In the genomic region with DNA sequence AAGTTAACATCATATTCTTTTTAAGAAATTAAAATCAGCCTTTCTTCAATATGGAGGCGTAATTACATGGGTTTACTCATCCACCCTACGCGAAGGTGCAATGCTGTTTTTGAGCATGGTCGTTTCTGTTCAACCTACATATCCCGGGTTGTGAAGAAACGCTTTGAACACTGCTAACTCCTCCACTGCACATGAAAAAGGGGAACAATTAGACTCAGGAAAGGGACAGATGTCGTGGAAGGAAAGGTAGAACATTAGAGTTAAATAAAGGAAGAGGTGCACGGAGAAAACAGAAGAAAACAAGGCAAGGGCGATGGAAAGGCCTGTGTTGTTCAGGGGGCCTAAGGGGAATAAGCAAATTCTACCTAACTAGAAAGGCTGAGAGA, we compare ENCODE assay signal across 9 cellular contexts. TPM values are rescaled to one million over a fixed set of nuclear protein-coding genes. Genes with fewer than 3 reads are reported as not detected.
DNase-seq lines count a peak whose midpoint lies in the region; ATAC-seq lines count a peak whose summit lies in the region.
"Had no signal": no experiment of that assay in that cellular context is flagged by ENCODE, and none has a peak within 500 bp of the region (broad histone marks: within the 10 kb centered on the region; RNA-seq: fewer than 3 reads in every experiment).

No MANE protein-coding gene starts in this region.

- peaks cover 2 to 9% of the 10 kb centered on the region in 2 experiments for H3K9me3 ChIP-seq in CD4-positive, CD25-positive, alpha-beta regulatory T cell (ENCODE audit: control insufficient read depth in 2 of 2, low read length in 2 of 2)
- H3K9me3 ChIP-seq in ES-I3 (ENCODE audit: control insufficient read depth, insufficient read depth, low read length): no peaks in the 10 kb centered on the region

- H3K27me3 ChIP-seq in CD4-positive, CD25-positive, alpha-beta regulatory T cell (ENCODE audit: control insufficient read depth, insufficient read depth, low read length): peaks cover 51% of the 10 kb centered on the region

- H3K9me3 Mint-ChIP-seq in CD4-positive, CD25-positive, alpha-beta regulatory T cell: peaks cover 0 to 10% (median 5%) of the 10 kb centered on the region in 7 donors
- peaks cover 4% of the 10 kb centered on the region for H3K9me3 Mint-ChIP-seq in activated T-helper 2 cell treated with anti-CD3 and anti-CD28 coated beads, Interferon-gamma antibody, Interleukin-2, Interleukin-4, amounts not matched to agents 10 μg/mL and 5 μg/mL and 100 μg/mL, durations not matched to agents 14 hours and 24 hours and 36 hours
- H3K9me3 Mint-ChIP-seq in immature natural killer cell: peaks cover 3 to 13% (median 5%) of the 10 kb centered on the region in 6 donors

- H3K27me3 Mint-ChIP-seq in CD4-positive, CD25-positive, alpha-beta regulatory T cell: peaks cover 69% of the 10 kb centered on the region
- H3K27me3 Mint-ChIP-seq in activated T-helper 2 cell treated with anti-CD3 and anti-CD28 coated beads, Interferon-gamma antibody, Interleukin-2, Interleukin-4, amounts not matched to agents 10 μg/mL and 5 μg/mL and 100 μg/mL, durations not matched to agents 14 hours and 24 hours and 36 hours (ENCODE audit: low read depth): peaks cover 55% of the 10 kb centered on the region
- peaks cover 32 to 52% (median 46%) of the 10 kb centered on the region in 3 donors for H3K27me3 Mint-ChIP-seq in immature natural killer cell (ENCODE audit: low read depth in 3 of 3)

- H3K27ac Mint-ChIP-seq in CD4-positive, CD25-positive, alpha-beta regulatory T cell: peak overlapping the region in 2 of 3 donors; percentile 5 to 95
- H3K27ac Mint-ChIP-seq in activated T-helper 2 cell treated with anti-CD3 and anti-CD28 coated beads, Interferon-gamma antibody, Interleukin-2, Interleukin-4, amounts not matched to agents 10 μg/mL and 5 μg/mL and 100 μg/mL, durations not matched to agents 14 hours and 24 hours and 36 hours: peak overlapping the region; percentile 22
- H3K27ac Mint-ChIP-seq in immature natural killer cell: peak overlapping the region in 2 of 6 donors; percentile 0 to 54

- H3K27ac ChIP-seq in CD4-positive, CD25-positive, alpha-beta regulatory T cell (ENCODE audit: insufficient read depth, low read length, poor library complexity, severe bottlenecking): no peak overlapping the region
- H3K27ac ChIP-seq: epithelial cell of prostate had no signal

- H3K4me3 ChIP-seq in CD4-positive, CD25-positive, alpha-beta regulatory T cell (ENCODE audit: low read depth, low read length): no peak overlapping the region

- DNase-seq in CD4-positive, CD25-positive, alpha-beta regulatory T cell: no peak
- DNase-seq in activated T-helper 2 cell treated with anti-CD3 and anti-CD28 coated beads, Interferon-gamma antibody, Interleukin-2, Interleukin-4, amounts not matched to agents 10 μg/mL and 5 μg/mL and 100 μg/mL, durations not matched to agents 14 hours and 24 hours and 36 hours (ENCODE audit: low spot score): no peak
- no peak for DNase-seq in immature natural killer cell
- no peak for DNase-seq in middle frontal gyrus (ENCODE audit: extremely low spot score, low spot score)
- DNase-seq in NCI-H1436 treated with DMSO at 0.1 percent for 48 hours (lab: John Stamatoyannopoulos, UW): no peak
- no peak for DNase-seq in SW 1271 (lab: John Stamatoyannopoulos, UW)
- DNase-seq: activated CD4-positive, CD25-positive, alpha-beta regulatory T cell treated with anti-CD3 and anti-CD28 coated beads, Interleukin-2, amount 50 U/mL, for 72 hours had no signal

- ATAC-seq in CD4-positive, CD25-positive, alpha-beta regulatory T cell (ENCODE audit: low read depth in 2 of 2): no peak

- no peaks in the 10 kb centered on the region for H3K36me3 ChIP-seq in CD4-positive, CD25-positive, alpha-beta regulatory T cell (ENCODE audit: control insufficient read depth, insufficient read depth, low read length)
- H3K36me3 ChIP-seq in ES-I3 (ENCODE audit: insufficient read depth, low read length): no peaks in the 10 kb centered on the region; the same call in 1 of the 2 replicates

- H3K4me1 ChIP-seq in CD4-positive, CD25-positive, alpha-beta regulatory T cell (ENCODE audit: control insufficient read depth, insufficient read depth, low read length, poor library complexity, severe bottlenecking): peaks cover 38% of the 10 kb centered on the region
- H3K4me1 ChIP-seq in ES-I3 (ENCODE audit: insufficient read depth, low read length): peaks cover 2% of the 10 kb centered on the region

- H3K9ac ChIP-seq in ES-I3 (ENCODE audit: low read depth, low read length): peak overlapping the region; percentile 73

- H3K36me3 Mint-ChIP-seq in CD4-positive, CD25-positive, alpha-beta regulatory T cell: no peaks in the 10 kb centered on the region
- peaks cover 3% of the 10 kb centered on the region for H3K36me3 Mint-ChIP-seq in activated T-helper 2 cell treated with anti-CD3 and anti-CD28 coated beads, Interferon-gamma antibody, Interleukin-2, Interleukin-4, amounts not matched to agents 10 μg/mL and 5 μg/mL and 100 μg/mL, durations not matched to agents 14 hours and 24 hours and 36 hours (ENCODE audit: low read depth)
- H3K36me3 Mint-ChIP-seq in immature natural killer cell: peaks cover 0 to 7% (median 4%) of the 10 kb centered on the region in 3 donors

- intact Hi-C loops in activated T-helper 2 cell treated with anti-CD3 and anti-CD28 coated beads, Interferon-gamma antibody, Interleukin-2, Interleukin-4, amounts not matched to agents 10 μg/mL and 5 μg/mL and 100 μg/mL, durations not matched to agents 14 hours and 24 hours and 36 hours (cut with micrococcal nuclease): no loop called here

- H3K4me1 Mint-ChIP-seq in CD4-positive, CD25-positive, alpha-beta regulatory T cell: peaks cover 0 to 27% (median 15%) of the 10 kb centered on the region in 4 donors
- peaks cover 8% of the 10 kb centered on the region for H3K4me1 Mint-ChIP-seq in activated T-helper 2 cell treated with anti-CD3 and anti-CD28 coated beads, Interferon-gamma antibody, Interleukin-2, Interleukin-4, amounts not matched to agents 10 μg/mL and 5 μg/mL and 100 μg/mL, durations not matched to agents 14 hours and 24 hours and 36 hours (ENCODE audit: low read depth)
- H3K4me1 Mint-ChIP-seq in immature natural killer cell: peaks cover 16 to 20% of the 10 kb centered on the region in 2 donors

- peak overlapping the region; percentile 26 to 82 (median 56) for H3K4me3 Mint-ChIP-seq in CD4-positive, CD25-positive, alpha-beta regulatory T cell
- H3K4me3 Mint-ChIP-seq in activated T-helper 2 cell treated with anti-CD3 and anti-CD28 coated beads, Interferon-gamma antibody, Interleukin-2, Interleukin-4, amounts not matched to agents 10 μg/mL and 5 μg/mL and 100 μg/mL, durations not matched to agents 14 hours and 24 hours and 36 hours (ENCODE audit: low read depth): no peak overlapping the region
- peak overlapping the region; percentile 2 to 41 (median 36) for H3K4me3 Mint-ChIP-seq in immature natural killer cell

RNA-seq across cellular contexts. Expression of a gene that starts 4.1 kb away (rescaled TPM):
- not detected for total RNA-seq in CD4-positive, CD25-positive, alpha-beta regulatory T cell
- polyA plus RNA-seq in CD4-positive, CD25-positive, alpha-beta regulatory T cell: not detected
- total RNA-seq in activated T-helper 2 cell treated with anti-CD3 and anti-CD28 coated beads, Interferon-gamma antibody, Interleukin-2, Interleukin-4, amounts not matched to agents 10 μg/mL and 5 μg/mL and 100 μg/mL, durations not matched to agents 14 hours and 24 hours and 36 hours: not detected in 2 replicates
- not detected for polyA plus RNA-seq in immature natural killer cell

RNA-seq across cellular contexts. Expression of a gene that starts 14.1 kb away (rescaled TPM):
- total RNA-seq in CD4-positive, CD25-positive, alpha-beta regulatory T cell: not detected
- polyA plus RNA-seq in CD4-positive, CD25-positive, alpha-beta regulatory T cell: not detected
- not detected in 2 replicates for total RNA-seq in activated T-helper 2 cell treated with anti-CD3 and anti-CD28 coated beads, Interferon-gamma antibody, Interleukin-2, Interleukin-4, amounts not matched to agents 10 μg/mL and 5 μg/mL and 100 μg/mL, durations not matched to agents 14 hours and 24 hours and 36 hours
- not detected for polyA plus RNA-seq in immature natural killer cell
